In genomic region chr21:45949928-45950739, GRCh38 we compare ENCODE assay signal across 13 cellular contexts. TPM values are rescaled to one million over a fixed set of nuclear protein-coding genes. Genes with fewer than 3 reads are reported as not detected.
DNase-seq lines count a peak whose midpoint lies in the region; ATAC-seq and TF ChIP-seq lines count a peak whose summit lies in the region.
"Had no signal": no experiment of that assay in that cellular context is flagged by ENCODE, and none has a peak within 500 bp of the region (broad histone marks: within the 10 kb centered on the region; RNA-seq: fewer than 3 reads in every experiment).

No MANE protein-coding gene starts in this region.

- H3K36me3 ChIP-seq in PC-3 (ENCODE audit: low read depth, low read length) = no peaks in the 10 kb centered on the region
- no peaks in the 10 kb centered on the region for H3K36me3 ChIP-seq in skeletal muscle satellite cell (ENCODE audit: insufficient read depth, low read length)
- no peaks in the 10 kb centered on the region for H3K36me3 ChIP-seq in adrenal gland (replicated peaks in 1 of 2)

- H3K4me3 ChIP-seq in PC-3 (ENCODE audit: low read length) (peak overlapping the region; percentile 31; the same call in 1 of the 2 replicates), fibroblast of villous mesenchyme (ENCODE audit: low read depth, low read length) (peak overlapping the region; percentile 21), skeletal muscle satellite cell (ENCODE audit: low read length) (peak overlapping the region; percentile 56), adrenal gland (no peak overlapping the region)

- BruUV-seq in PC-3 (replicated peaks; lab: Mats Ljungman, UMichigan) = no TSS peak

- no peak for TF ChIP-seq POLR2A in adrenal gland (IDR thresholded peaks at IDR 0.05)

- peak; percentile 8 for ATAC-seq in PC-3

- H3K9me3 Mint-ChIP-seq in activated CD4-positive, alpha-beta T cell treated with anti-CD3 and anti-CD28 coated beads, Interleukin-2, amount 10 ng/mL, durations not matched to agents 7 days and 5 days = peaks cover 3% of the 10 kb centered on the region
- H3K9me3 Mint-ChIP-seq: CD4-positive, alpha-beta T cell; type B pancreatic cell had no signal

- peaks cover 14% of the 10 kb centered on the region for H3K4me1 ChIP-seq in PC-3 (ENCODE audit: insufficient read depth, low read length)
- H3K4me1 ChIP-seq in skeletal muscle satellite cell (ENCODE audit: control insufficient read depth, insufficient read depth, low read length) = peaks cover 34% of the 10 kb centered on the region
- no peaks in the 10 kb centered on the region for H3K4me1 ChIP-seq in adrenal gland (replicated peaks in 1 of 2)
- H3K4me1 ChIP-seq: foreskin keratinocyte had no signal

- H3K4me2 ChIP-seq in PC-3 (ENCODE audit: low read length) (peak overlapping the region; percentile 52), skeletal muscle satellite cell (ENCODE audit: low read length) (peak overlapping the region; percentile 76)

- intact Hi-C loops in PC-3 (cut with micrococcal nuclease) = no loop called here
- intact Hi-C loops in adrenal gland (cut with DNase I) = no loop called here

- H3K27ac ChIP-seq in PC-3 (ENCODE audit: low read length) (no peak overlapping the region), adrenal gland (no peak overlapping the region)
- H3K27ac ChIP-seq: foreskin keratinocyte had no signal

- TF ChIP-seq CTCF in PC-3 (conservative IDR thresholded peaks at IDR 0.05; ENCODE audit: low read depth, low read length) (no peak), fibroblast of villous mesenchyme (IDR thresholded peaks at IDR 0.05; ENCODE audit: insufficient read depth, low read depth, low read length) (no peak), adrenal gland (IDR thresholded peaks at IDR 0.05) (no peak)

- H3K4me1 Mint-ChIP-seq in activated CD4-positive, alpha-beta T cell treated with anti-CD3 and anti-CD28 coated beads, Interleukin-2, amount 10 ng/mL, durations not matched to agents 7 days and 5 days = no peaks in the 10 kb centered on the region

- H3K36me3 Mint-ChIP-seq in activated CD4-positive, alpha-beta T cell treated with anti-CD3 and anti-CD28 coated beads, Interleukin-2, amount 10 ng/mL, durations not matched to agents 7 days and 5 days (ENCODE audit: low read depth) = no peaks in the 10 kb centered on the region
- H3K36me3 Mint-ChIP-seq: type B pancreatic cell had no signal

- H3K27me3 ChIP-seq in PC-3 (ENCODE audit: low read length) = peaks cover 16% of the 10 kb centered on the region
- peaks cover 36% of the 10 kb centered on the region for H3K27me3 ChIP-seq in skeletal muscle satellite cell (ENCODE audit: control insufficient read depth, insufficient read depth, low read length)
- no peaks in the 10 kb centered on the region for H3K27me3 ChIP-seq in adrenal gland

- no peaks in the 10 kb centered on the region for H4K20me1 ChIP-seq in PC-3 (ENCODE audit: low read length)

- H3K9me2 ChIP-seq in PC-3 (replicated peaks; ENCODE audit: low read length) = no peaks in the 10 kb centered on the region

- peaks cover 12% of the 10 kb centered on the region for H3K27me3 Mint-ChIP-seq in activated CD4-positive, alpha-beta T cell treated with anti-CD3 and anti-CD28 coated beads, Interleukin-2, amount 10 ng/mL, durations not matched to agents 7 days and 5 days

- H3K9me3 ChIP-seq in PC-3 (ENCODE audit: low read length) (no peaks in the 10 kb centered on the region), skeletal muscle satellite cell (replicated peaks; ENCODE audit: low read length) (no peaks in the 10 kb centered on the region), adrenal gland (replicated peaks in 1 of 3) (no peaks in the 10 kb centered on the region)

- 76 to 88% (median 81%) methylated on average over 25 to 35 of the region's 35 CpGs for WGBS in adrenal gland, 4 donors

- no peak overlapping the region for H3K4me3 Mint-ChIP-seq in activated CD4-positive, alpha-beta T cell treated with anti-CD3 and anti-CD28 coated beads, Interleukin-2, amount 10 ng/mL, durations not matched to agents 7 days and 5 days
- H3K4me3 Mint-ChIP-seq: CD4-positive, alpha-beta T cell; type B pancreatic cell had no signal

- H3K9ac ChIP-seq in PC-3 (ENCODE audit: low read length) (no peak overlapping the region), skeletal muscle satellite cell (ENCODE audit: low read depth, low read length) (no peak overlapping the region)

- no peaks in the 10 kb centered on the region for H3K79me2 ChIP-seq in PC-3 (ENCODE audit: low read length)

- peak overlapping the region; percentile 66 for H2AFZ ChIP-seq in PC-3 (ENCODE audit: low read length)

- CTCF ChIA-PET in PC-3 (lab: Charles Lee) = no interaction called here
- CTCF ChIA-PET in activated CD4-positive, alpha-beta T cell treated with anti-CD3 and anti-CD28 coated beads, Interleukin-2, amount 10 ng/mL, durations not matched to agents 7 days and 5 days (lab: Charles Lee) = interaction anchor here (0.8 kb wide), 1 partner anchor 9 kb away, joined by 3 read pairs; no protein-coding TSS in a partner anchor

- no peaks in the 10 kb centered on the region for H3F3A ChIP-seq in PC-3 (ENCODE audit: low read length, unreplicated experiment)

- POLR2A ChIA-PET in PC-3 (lab: Charles Lee; ENCODE audit: unreplicated experiment) = no interaction called here
- POLR2A ChIA-PET in activated CD4-positive, alpha-beta T cell treated with anti-CD3 and anti-CD28 coated beads, Interleukin-2, amount 10 ng/mL, durations not matched to agents 7 days and 5 days (lab: Charles Lee) = no interaction called here

- DNase-seq in D341Med (ENCODE audit: low spot score) (peak; percentile 39), PC-3 (no peak), fibroblast of villous mesenchyme (ENCODE audit: low read depth) (no peak), retina (no peak), adrenal gland (no peak)
- no peak for DNase-seq in activated CD4-positive, alpha-beta T cell treated with anti-CD3 and anti-CD28 coated beads, Interleukin-2, amount 10 ng/mL, durations not matched to agents 7 days and 5 days
- DNase-seq: activated CD4-positive, alpha-beta T cell treated with anti-CD3 and anti-CD28 coated beads, Interleukin-2, amount 50 U/mL, for 4 hours; CD4-positive, alpha-beta T cell; NCI-H1436; stimulated activated CD8-positive, alpha-beta memory T cell treated with anti-CD3 and anti-CD28 coated beads, Interleukin-4, amount 100 ng/mL, for 48 hours had no signal

- H3K27ac Mint-ChIP-seq in activated CD4-positive, alpha-beta T cell treated with anti-CD3 and anti-CD28 coated beads, Interleukin-2, amount 10 ng/mL, durations not matched to agents 7 days and 5 days = no peak overlapping the region
- H3K27ac Mint-ChIP-seq: CD4-positive, alpha-beta T cell; type B pancreatic cell had no signal

RNA-seq across cellular contexts. Expression of gene COL6A1, which starts 31.4 kb away (rescaled TPM):
- total RNA-seq in PC-3 (2014; rRNA removed) (487 and 628 TPM in 2 replicates), fibroblast of villous mesenchyme (538 and 819 TPM in 2 replicates), adrenal gland (100 to 1,000 TPM in 7 of 8 donors, 10 to 100 TPM in 1; 70.4 to 362 (median 151) TPM)
- total RNA-seq in skeletal muscle satellite cell (2012; rRNA removed) = 1,280 and 2,418 TPM in 2 replicates
- 100 to 1,000 TPM in 2 of 3 donors, 10 to 100 TPM in 1; 22.3 to 490 (median 341) TPM for polyA plus RNA-seq in adrenal gland
- total RNA-seq in activated CD4-positive, alpha-beta T cell treated with anti-CD3 and anti-CD28 coated beads, Interleukin-2, amount 10 ng/mL, durations not matched to agents 7 days and 5 days = under 1 TPM; 0.27 to 0.40 TPM

Comparison
In these comparisons a context has a peak if more than half of its experiments do, and no peak if none do; other contexts are left out.
1. H3K4me3 ChIP-seq: peak in PC-3 (single experiment), fibroblast of villous mesenchyme (single experiment) and skeletal muscle satellite cell (single experiment); none in adrenal gland (0 of 4).
2. RNA of gene COL6A1, which starts 31.4 kb away (total RNA-seq): 538 to 819 TPM in fibroblast of villous mesenchyme, 487 to 628 TPM in PC-3 and 70.4 to 362 TPM in adrenal gland; 0.27 to 0.40 TPM in activated CD4-positive, alpha-beta T cell treated with anti-CD3 and anti-CD28 coated beads, Interleukin-2, amount 10 ng/mL, durations not matched to agents 7 days and 5 days; every median in the first group is over 10 times any median in the second.